26 cellular contexts compared by ENCODE assay signal in the genomic region with DNA sequence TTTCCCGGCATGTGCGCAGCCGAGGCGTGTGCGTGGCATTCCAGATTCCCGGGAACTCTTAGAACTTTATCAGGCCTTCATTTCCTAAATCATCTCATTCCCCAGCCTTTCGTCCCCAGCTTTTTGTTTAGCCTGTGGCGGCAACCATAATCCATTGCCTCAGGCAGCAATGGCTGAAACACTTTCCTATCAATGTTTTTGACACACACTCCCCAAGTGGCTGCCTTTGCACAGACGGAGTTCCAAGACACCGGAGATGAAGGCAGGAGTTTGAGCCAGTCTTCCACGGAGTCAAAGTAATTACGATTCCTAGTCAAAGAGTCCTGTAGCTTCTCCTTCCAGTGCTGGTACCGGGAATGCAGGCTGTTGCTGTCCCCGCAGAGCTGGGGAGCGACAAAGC.
"Had no signal": no experiment of that assay in that cellular context is flagged by ENCODE, and none has a peak within 500 bp of the region (broad histone marks: within the 10 kb centered on the region; RNA-seq: fewer than 3 reads in every experiment).

No MANE protein-coding gene starts in this region.

- ATAC-seq: effector memory CD8-positive, alpha-beta T cell; esophagus mucosa; gastrocnemius medialis; left lobe of liver; mucosa of descending colon; natural killer cell treated with Interleukin-12 subunit alpha and Interleukin-12 subunit beta and Interleukin-15 and Interleukin-18, amount 100 ng/mL, for 72 hours; psoas muscle; right cardiac atrium; stimulated activated naive CD8-positive, alpha-beta T cell treated with anti-CD3 and anti-CD28 coated beads, Interleukin-15, Interleukin-2, amounts not matched to agents 100 U/mL and 50 U/mL, for 24 hours had no signal

- H3K9me3 ChIP-seq: gastrocnemius medialis, mucosa of descending colon, psoas muscle, sigmoid colon, thoracic aorta, uterus had no signal

- H3K4me1 ChIP-seq: gastrocnemius medialis, psoas muscle, sigmoid colon, uterus had no signal

- H3K27ac ChIP-seq: epithelial cell of prostate, gastrocnemius medialis, ovary, psoas muscle, sigmoid colon, thoracic aorta, tibial nerve, upper lobe of left lung, uterus had no signal

- H3K36me3 Mint-ChIP-seq: stimulated activated memory B cell treated with anti-CD40 and anti-IgM and Interleukin-4, amounts not matched to agents 10 μg/mL and 1 μg/mL and 100 μg/mL, for 72 hours had no signal

- H3K27me3 ChIP-seq: ovary, tibial nerve, uterus had no signal

- H3K4me1 Mint-ChIP-seq: neural crest cell had no signal

- H3K4me3 Mint-ChIP-seq: effector memory CD8-positive, alpha-beta T cell; mesothelial cell of epicardium; naive B cell; natural killer cell treated with Interleukin-12 subunit alpha and Interleukin-12 subunit beta and Interleukin-15 and Interleukin-18, amount 100 ng/mL, for 72 hours; neural crest cell; stimulated activated memory B cell treated with anti-CD40 and anti-IgM and Interleukin-4, amounts not matched to agents 10 μg/mL and 1 μg/mL and 100 μg/mL, for 72 hours had no signal

- H3K36me3 ChIP-seq: gastrocnemius medialis, ovary, sigmoid colon, thoracic aorta, tibial nerve, upper lobe of left lung, uterus had no signal

- H3K27ac Mint-ChIP-seq: effector memory CD8-positive, alpha-beta T cell; mesothelial cell of epicardium; natural killer cell treated with Interleukin-12 subunit alpha and Interleukin-12 subunit beta and Interleukin-15 and Interleukin-18, amount 100 ng/mL, for 72 hours; stimulated activated memory B cell treated with anti-CD40 and anti-IgM and Interleukin-4, amounts not matched to agents 10 μg/mL and 1 μg/mL and 100 μg/mL, for 72 hours had no signal

- DNase-seq: cortex of kidney; effector memory CD8-positive, alpha-beta T cell; foreskin fibroblast; gastrocnemius medialis; mesenchymal stem cell; naive B cell; nucleus accumbens; right cardiac atrium; sigmoid colon; stimulated activated CD4-positive, alpha-beta T cell treated with anti-CD3 and anti-CD28 coated beads, Interleukin-4, amount 100 ng/mL, for 4 hours; stimulated activated naive CD8-positive, alpha-beta T cell treated with anti-CD3 and anti-CD28 coated beads, Interleukin-15, Interleukin-2, amounts not matched to agents 100 U/mL and 50 U/mL, for 24 hours; substantia nigra; uterus had no signal

- H3K4me3 ChIP-seq: gastrocnemius medialis, mucosa of descending colon, ovary, psoas muscle, sigmoid colon, thoracic aorta, tibial nerve, upper lobe of left lung, uterus had no signal
